Comparison of ENCODE assay signal across 10 cellular contexts in the genomic region with DNA sequence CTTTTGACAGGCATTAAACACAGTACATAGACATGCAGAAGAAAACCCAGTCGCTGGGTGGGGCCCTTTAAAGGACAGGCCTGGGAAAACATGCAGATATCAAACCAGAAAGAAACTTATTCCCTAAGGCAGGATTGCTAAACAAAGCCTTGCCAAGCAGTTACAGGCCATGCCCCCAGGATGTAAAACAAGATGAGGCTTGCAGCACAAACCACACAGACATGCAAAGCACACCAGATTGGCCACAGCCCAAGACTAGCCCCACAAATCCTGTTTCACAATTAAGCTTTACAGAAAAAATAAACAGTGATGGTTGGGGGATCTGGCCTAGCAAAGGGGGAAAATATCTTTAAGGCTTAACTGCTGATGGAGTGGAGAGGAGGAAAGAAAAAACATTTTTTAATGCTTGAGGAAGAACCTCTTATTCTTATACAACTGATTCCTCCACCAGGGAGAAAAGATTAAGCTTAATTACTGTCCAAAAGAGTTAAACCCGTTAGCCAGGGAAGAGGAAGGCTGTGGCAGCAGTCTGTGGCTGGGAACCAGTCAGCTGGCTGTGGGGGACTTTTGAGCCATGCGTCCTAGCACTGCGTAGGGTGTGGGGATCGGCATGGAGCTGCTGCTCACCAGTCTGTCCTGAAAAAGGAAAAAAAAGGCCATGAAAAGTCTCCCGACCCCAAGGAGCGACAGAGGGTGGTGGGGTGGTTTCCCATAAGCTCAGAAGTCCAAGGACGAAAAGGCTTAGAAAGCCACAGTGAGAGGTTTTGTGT.
DNase-seq lines count a peak whose midpoint lies in the region; ATAC-seq and TF ChIP-seq lines count a peak whose summit lies in the region.
"Had no signal": no experiment of that assay in that cellular context is flagged by ENCODE, and none has a peak within 500 bp of the region (broad histone marks: within the 10 kb centered on the region; RNA-seq: fewer than 3 reads in every experiment).

No MANE protein-coding gene starts in this region.

- peaks cover 0 to 14% (median 5%) of the 10 kb centered on the region in 4 donors for H3K4me1 ChIP-seq in tibial artery

- DNase-seq in AG09309 (ENCODE audit: low read depth) (peak; percentile 21), NB4 (ENCODE audit: low read depth) (peak; percentile 67), epithelial cell of esophagus (ENCODE audit: low read depth) (peak; percentile 95), tibial artery (no peak), NCI-H1694 treated with DMSO at 0.1 percent for 48 hours (lab: John Stamatoyannopoulos, UW) (no peak)
- DNase-seq: activated T-cell treated with anti-CD3 and anti-CD28 coated beads for 4 hours, Karpas-422 had no signal

- ATAC-seq in GM21515 (IDR thresholded peaks at IDR 0.05; ENCODE audit: unreplicated experiment) = peak; percentile 68
- ATAC-seq in HG02970 (IDR thresholded peaks at IDR 0.05; ENCODE audit: low FRiP score, unreplicated experiment) = no peak
- ATAC-seq in HG03159 (IDR thresholded peaks at IDR 0.05; ENCODE audit: unreplicated experiment) = no peak

- no peaks in the 10 kb centered on the region for H3K9me3 ChIP-seq in tibial artery

- TF ChIP-seq POLR2A in NB4 (IDR thresholded peaks at IDR 0.05; ENCODE audit: extremely low read depth, insufficient read length) = no peak

- H3K27ac ChIP-seq in tibial artery = no peak overlapping the region

- H3K4me3 ChIP-seq in AG09309 (ENCODE audit: control insufficient read depth, low read depth, low read length) (no peak overlapping the region), NB4 (ENCODE audit: low read depth, low read length) (no peak overlapping the region), epithelial cell of esophagus (ENCODE audit: low read length) (no peak overlapping the region), tibial artery (no peak overlapping the region)

- intact Hi-C loops in tibial artery (cut with DNase I; ENCODE audit: low total_unique reads) = no loop called here

- TF ChIP-seq CTCF in AG09309 (IDR thresholded peaks at IDR 0.05; ENCODE audit: control insufficient read depth, insufficient read depth, low read depth, low read length, missing control alignments) = no peak
- TF ChIP-seq CTCF in NB4 (IDR thresholded peaks at IDR 0.05; ENCODE audit: low read depth, low read length) = no peak
- no peak for TF ChIP-seq CTCF in epithelial cell of esophagus (IDR thresholded peaks at IDR 0.05; ENCODE audit: insufficient read depth, low read depth, low read length, missing control alignments)
- no peak for TF ChIP-seq CTCF in tibial artery (IDR thresholded peaks at IDR 0.05)

- H3K27me3 ChIP-seq in tibial artery = no peaks in the 10 kb centered on the region

- no peaks in the 10 kb centered on the region for H3K36me3 ChIP-seq in tibial artery

Comparison
In these comparisons a context has a peak if more than half of its experiments do, and no peak if none do; other contexts are left out.
1. DNase-seq: peak in AG09309 (single experiment), NB4 (single experiment) and epithelial cell of esophagus (single experiment); none in tibial artery (0 of 2) and NCI-H1694 treated with DMSO at 0.1 percent for 48 hours (single experiment).